In the genomic region with DNA sequence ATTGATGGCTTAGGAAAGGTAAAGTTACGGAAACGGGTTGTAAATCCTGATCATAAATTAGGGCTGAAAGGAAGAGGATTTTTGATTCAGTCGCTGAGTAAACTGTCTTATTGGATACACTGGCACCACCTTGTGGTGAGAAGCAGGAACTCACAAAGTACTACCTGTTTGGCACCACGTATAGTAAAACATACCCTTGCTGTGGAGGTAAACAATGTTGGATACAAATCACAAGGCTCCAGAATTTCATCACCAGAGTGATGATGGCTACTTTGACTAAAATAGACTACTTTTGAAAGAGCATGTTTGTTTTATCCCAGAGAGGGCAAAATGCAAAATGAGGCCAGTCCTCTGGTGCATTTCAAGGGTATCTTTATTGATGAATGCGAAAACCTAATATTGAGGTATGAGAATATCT, we compare ENCODE assay signal across 8 cellular contexts.
DNase-seq lines count a peak whose midpoint lies in the region; ATAC-seq and TF ChIP-seq lines count a peak whose summit lies in the region.

No MANE protein-coding gene starts in this region.

- no peak overlapping the region for H2BK5ac ChIP-seq in mesenchymal stem cell (ENCODE audit: low read depth, low read length, poor library complexity, severe bottlenecking)

- H3K18ac ChIP-seq in mesenchymal stem cell (ENCODE audit: low read depth in 1 of 2, low read length in 2 of 2) = no peak overlapping the region

- no peak overlapping the region for H2BK12ac ChIP-seq in mesenchymal stem cell (ENCODE audit: low read length in 2 of 2)

- H4K91ac ChIP-seq in mesenchymal stem cell (ENCODE audit: low read length) = no peak overlapping the region

- no peak overlapping the region for H2BK15ac ChIP-seq in mesenchymal stem cell (ENCODE audit: low read depth, poor library complexity, severe bottlenecking)

- H2AFZ ChIP-seq in mesenchymal stem cell (ENCODE audit: low read depth, low read length) = no peak overlapping the region

- H3K4ac ChIP-seq in mesenchymal stem cell (ENCODE audit: low read depth in 1 of 2, low read length in 2 of 2) = no peak overlapping the region

- no peak overlapping the region for H3K14ac ChIP-seq in mesenchymal stem cell (ENCODE audit: low read length in 2 of 2)

- H3K27ac ChIP-seq in dorsolateral prefrontal cortex = no peak overlapping the region
- H3K27ac ChIP-seq in mesenchymal stem cell (ENCODE audit: low read length, poor library complexity, severe bottlenecking) = no peak overlapping the region
- no peak overlapping the region for H3K27ac ChIP-seq in tibial nerve

- peak; percentile 79 for ATAC-seq in GM18508 (IDR thresholded peaks at IDR 0.05; ENCODE audit: insufficient read depth, unreplicated experiment)
- peak; percentile 75 for ATAC-seq in HG02840 (IDR thresholded peaks at IDR 0.05; ENCODE audit: low FRiP score, unreplicated experiment)

- H3K36me3 ChIP-seq in mesenchymal stem cell (ENCODE audit: control insufficient read depth in 1 of 2, insufficient read depth in 2 of 2, low read depth in 1 of 2, low read length in 2 of 2) (no peaks in the 10 kb centered on the region), tibial nerve (no peaks in the 10 kb centered on the region)

- H3K9ac ChIP-seq in mesenchymal stem cell (ENCODE audit: low read length) = no peak overlapping the region

- no peak for TF ChIP-seq EP300 in tibial nerve (IDR thresholded peaks at IDR 0.05)

- no peak overlapping the region for H3K4me2 ChIP-seq in mesenchymal stem cell (ENCODE audit: low read length, poor library complexity, severe bottlenecking)

- no peak overlapping the region for H3K23ac ChIP-seq in mesenchymal stem cell (ENCODE audit: low read length in 2 of 2)

- peak; percentile 67 to 97 (median 85) for TF ChIP-seq CTCF in dorsolateral prefrontal cortex (IDR thresholded peaks at IDR 0.05 in 54 of 56, conservative IDR thresholded peaks at IDR 0.05 in 2 of 56; ENCODE audit: low read depth in 1 of 56, partially characterized antibody in 56 of 56)
- peak; percentile 56 to 65 (median 57) for TF ChIP-seq CTCF in tibial nerve (IDR thresholded peaks at IDR 0.05)

- no peaks in the 10 kb centered on the region for H3K27me3 ChIP-seq in dorsolateral prefrontal cortex
- no peaks in the 10 kb centered on the region for H3K27me3 ChIP-seq in mesenchymal stem cell (ENCODE audit: control insufficient read depth in 1 of 2, insufficient read depth in 1 of 2, low read length in 2 of 2)
- H3K27me3 ChIP-seq in tibial nerve = no peaks in the 10 kb centered on the region

- no peaks in the 10 kb centered on the region for H3K79me1 ChIP-seq in mesenchymal stem cell (replicated peaks; ENCODE audit: low read length, poor library complexity, severe bottlenecking)

- peak; percentile 82 for DNase-seq in Ammon's horn (ENCODE audit: low spot score)
- DNase-seq in NCI-H1105 (lab: John Stamatoyannopoulos, UW) = peak; percentile 72
- DNase-seq in SKM-1 (lab: John Stamatoyannopoulos, UW; ENCODE audit: unreplicated experiment) = peak; percentile 51
- peak in 5 of 10 donors; percentile 6 to 79 (median 43) for DNase-seq in dorsolateral prefrontal cortex
- peak; percentile 57 for DNase-seq in mesenchymal stem cell
- DNase-seq in tibial nerve (ENCODE audit: low spot score in 2 of 2) = peak in 1 of 2 donors; percentile 36

- H3K4me1 ChIP-seq in mesenchymal stem cell (ENCODE audit: control insufficient read depth, insufficient read depth, low read depth, low read length) (no peaks in the 10 kb centered on the region), tibial nerve (peaks cover 0 to 6% (median 0%) of the 10 kb centered on the region in 4 donors)

- no peak overlapping the region for H2BK120ac ChIP-seq in mesenchymal stem cell (ENCODE audit: low read depth, low read length)

- no peak overlapping the region for H4K8ac ChIP-seq in mesenchymal stem cell (ENCODE audit: low read length)

- intact Hi-C loops in dorsolateral prefrontal cortex (cut with DNase I) = no loop called here

- no peak overlapping the region for H2AK5ac ChIP-seq in mesenchymal stem cell (ENCODE audit: low read length, severe bottlenecking)

- 8% methylated on average over 3 of the region's 5 CpGs for WGBS in mesenchymal stem cell
- 23 to 24% methylated on average over 5 of the region's 5 CpGs for WGBS in tibial nerve, 2 donors

- no peak for TF ChIP-seq POLR2A in tibial nerve (IDR thresholded peaks at IDR 0.05)

- H3K9me3 ChIP-seq in mesenchymal stem cell (ENCODE audit: control insufficient read depth, low read length) (no peaks in the 10 kb centered on the region), tibial nerve (no peaks in the 10 kb centered on the region)

- peak overlapping the region in 9 of 59 donors; percentile 8 to 35 (median 26) for H3K4me3 ChIP-seq in dorsolateral prefrontal cortex
- H3K4me3 ChIP-seq in mesenchymal stem cell (ENCODE audit: insufficient read depth in 1 of 2, low read depth in 1 of 2, low read length in 2 of 2) = no peak overlapping the region
- H3K4me3 ChIP-seq in tibial nerve = no peak overlapping the region
